In the genomic region with DNA sequence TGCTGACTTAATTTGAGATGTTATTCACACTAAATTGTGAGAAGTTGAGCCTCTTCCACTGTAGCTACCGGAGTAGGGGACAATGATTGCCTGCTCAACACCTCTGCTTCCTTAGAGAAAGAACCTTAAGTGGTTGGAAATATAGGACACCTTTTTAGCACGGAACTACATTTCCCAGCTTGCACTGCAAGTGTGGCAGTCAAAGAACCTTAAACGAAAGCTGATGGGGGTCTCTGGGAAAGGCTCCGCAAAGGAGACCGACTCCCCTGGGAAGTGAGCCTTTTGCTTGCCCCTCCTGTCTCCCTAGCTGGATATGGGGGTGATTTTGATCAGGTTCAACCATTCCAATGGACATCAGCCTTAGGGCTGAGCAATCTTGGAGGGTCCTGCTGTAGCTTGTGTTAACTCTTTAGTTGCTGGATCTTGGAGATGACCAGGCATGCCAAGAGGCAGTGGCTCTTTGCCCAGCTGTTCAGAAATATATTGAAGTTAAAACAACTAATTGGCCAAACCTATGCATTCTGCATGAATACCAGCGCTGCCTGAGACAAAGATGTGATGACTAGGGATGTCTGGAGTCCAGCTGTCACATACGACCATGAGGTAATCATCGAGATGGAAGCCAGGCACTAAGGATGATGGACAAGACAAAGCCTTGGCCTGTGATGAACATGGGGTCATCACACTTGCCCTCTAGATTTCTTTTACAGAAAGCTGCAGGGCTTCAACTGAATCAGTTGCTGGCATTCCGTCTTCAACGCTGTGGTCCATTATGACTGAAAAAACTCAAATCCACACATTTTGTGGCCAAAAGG, we compare ENCODE assay signal across 1 cellular context.
TF ChIP-seq lines count a peak whose summit lies in the region.

No MANE protein-coding gene starts in this region.

TF ChIP-seq in WTC11, 78 proteins besides CTCF, POLR2A, EP300 and RAD21:
- TF ChIP-seq, protein P1, sequence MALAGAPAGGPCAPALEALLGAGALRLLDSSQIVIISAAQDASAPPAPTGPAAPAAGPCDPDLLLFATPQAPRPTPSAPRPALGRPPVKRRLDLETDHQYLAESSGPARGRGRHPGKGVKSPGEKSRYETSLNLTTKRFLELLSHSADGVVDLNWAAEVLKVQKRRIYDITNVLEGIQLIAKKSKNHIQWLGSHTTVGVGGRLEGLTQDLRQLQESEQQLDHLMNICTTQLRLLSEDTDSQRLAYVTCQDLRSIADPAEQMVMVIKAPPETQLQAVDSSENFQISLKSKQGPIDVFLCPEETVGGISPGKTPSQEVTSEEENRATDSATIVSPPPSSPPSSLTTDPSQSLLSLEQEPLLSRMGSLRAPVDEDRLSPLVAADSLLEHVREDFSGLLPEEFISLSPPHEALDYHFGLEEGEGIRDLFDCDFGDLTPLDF (CRISPR knock-in tag; IDR thresholded peaks at IDR 0.05) = no peak
- TF ChIP-seq NR2C2 (CRISPR knock-in tag; IDR thresholded peaks at IDR 0.05) = no peak
- TF ChIP-seq, protein P2, sequence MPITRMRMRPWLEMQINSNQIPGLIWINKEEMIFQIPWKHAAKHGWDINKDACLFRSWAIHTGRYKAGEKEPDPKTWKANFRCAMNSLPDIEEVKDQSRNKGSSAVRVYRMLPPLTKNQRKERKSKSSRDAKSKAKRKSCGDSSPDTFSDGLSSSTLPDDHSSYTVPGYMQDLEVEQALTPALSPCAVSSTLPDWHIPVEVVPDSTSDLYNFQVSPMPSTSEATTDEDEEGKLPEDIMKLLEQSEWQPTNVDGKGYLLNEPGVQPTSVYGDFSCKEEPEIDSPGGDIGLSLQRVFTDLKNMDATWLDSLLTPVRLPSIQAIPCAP (CRISPR knock-in tag; IDR thresholded peaks at IDR 0.05) = no peak
- TF ChIP-seq, protein P3, sequence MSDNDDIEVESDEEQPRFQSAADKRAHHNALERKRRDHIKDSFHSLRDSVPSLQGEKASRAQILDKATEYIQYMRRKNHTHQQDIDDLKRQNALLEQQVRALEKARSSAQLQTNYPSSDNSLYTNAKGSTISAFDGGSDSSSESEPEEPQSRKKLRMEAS (CRISPR knock-in tag; IDR thresholded peaks at IDR 0.05) = no peak
- TF ChIP-seq, protein P4, sequence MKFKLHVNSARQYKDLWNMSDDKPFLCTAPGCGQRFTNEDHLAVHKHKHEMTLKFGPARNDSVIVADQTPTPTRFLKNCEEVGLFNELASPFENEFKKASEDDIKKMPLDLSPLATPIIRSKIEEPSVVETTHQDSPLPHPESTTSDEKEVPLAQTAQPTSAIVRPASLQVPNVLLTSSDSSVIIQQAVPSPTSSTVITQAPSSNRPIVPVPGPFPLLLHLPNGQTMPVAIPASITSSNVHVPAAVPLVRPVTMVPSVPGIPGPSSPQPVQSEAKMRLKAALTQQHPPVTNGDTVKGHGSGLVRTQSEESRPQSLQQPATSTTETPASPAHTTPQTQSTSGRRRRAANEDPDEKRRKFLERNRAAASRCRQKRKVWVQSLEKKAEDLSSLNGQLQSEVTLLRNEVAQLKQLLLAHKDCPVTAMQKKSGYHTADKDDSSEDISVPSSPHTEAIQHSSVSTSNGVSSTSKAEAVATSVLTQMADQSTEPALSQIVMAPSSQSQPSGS (CRISPR knock-in tag; IDR thresholded peaks at IDR 0.05; ENCODE audit: borderline replicate concordance, low read depth) = no peak
- TF ChIP-seq RORB (CRISPR knock-in tag; IDR thresholded peaks at IDR 0.05) = no peak
- TF ChIP-seq ZNF416 (CRISPR knock-in tag; IDR thresholded peaks at IDR 0.05) = no peak
- no peak for TF ChIP-seq PRRX2 (CRISPR knock-in tag; IDR thresholded peaks at IDR 0.05)
- TF ChIP-seq, protein P5, sequence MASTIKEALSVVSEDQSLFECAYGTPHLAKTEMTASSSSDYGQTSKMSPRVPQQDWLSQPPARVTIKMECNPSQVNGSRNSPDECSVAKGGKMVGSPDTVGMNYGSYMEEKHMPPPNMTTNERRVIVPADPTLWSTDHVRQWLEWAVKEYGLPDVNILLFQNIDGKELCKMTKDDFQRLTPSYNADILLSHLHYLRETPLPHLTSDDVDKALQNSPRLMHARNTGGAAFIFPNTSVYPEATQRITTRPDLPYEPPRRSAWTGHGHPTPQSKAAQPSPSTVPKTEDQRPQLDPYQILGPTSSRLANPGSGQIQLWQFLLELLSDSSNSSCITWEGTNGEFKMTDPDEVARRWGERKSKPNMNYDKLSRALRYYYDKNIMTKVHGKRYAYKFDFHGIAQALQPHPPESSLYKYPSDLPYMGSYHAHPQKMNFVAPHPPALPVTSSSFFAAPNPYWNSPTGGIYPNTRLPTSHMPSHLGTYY (CRISPR knock-in tag; IDR thresholded peaks at IDR 0.05) = no peak
- TF ChIP-seq IRF2 (CRISPR knock-in tag; IDR thresholded peaks at IDR 0.05; ENCODE audit: borderline replicate concordance, low read depth) = no peak
